Comparison of ENCODE assay signal across 10 cellular contexts in genomic region chr3:48662140-48662752, GRCh38. TPM values are rescaled to one million over a fixed set of nuclear protein-coding genes. Genes with fewer than 3 reads are reported as not detected.
DNase-seq lines count a peak whose midpoint lies in the region; ATAC-seq, FAIRE-seq and TF ChIP-seq lines count a peak whose summit lies in the region.
"Had no signal": no experiment of that assay in that cellular context is flagged by ENCODE, and none has a peak within 500 bp of the region (broad histone marks: within the 10 kb centered on the region; RNA-seq: fewer than 3 reads in every experiment).

No MANE protein-coding gene starts in this region.

- H3K36me3 ChIP-seq in Caco-2 (ENCODE audit: control insufficient read depth, insufficient read depth, low read length) (peaks cover 7% of the 10 kb centered on the region), psoas muscle (ENCODE audit: insufficient read depth in 1 of 2, low read depth in 1 of 2) (no peaks in the 10 kb centered on the region)

- H3K4me1 Mint-ChIP-seq in Caco-2 (ENCODE audit: low read depth, unreplicated experiment) (peaks cover 5% of the 10 kb centered on the region), osteocyte (ENCODE audit: unreplicated experiment) (peaks cover 17% of the 10 kb centered on the region)

- TF ChIP-seq CTCF in Caco-2 (IDR thresholded peaks at IDR 0.05; ENCODE audit: insufficient read depth in 1 of 2, low read depth in 1 of 2, low read length in 1 of 2, severe bottlenecking in 1 of 2, unreplicated experiment in 1 of 2): no peak
- no peak for TF ChIP-seq CTCF in dorsolateral prefrontal cortex (IDR thresholded peaks at IDR 0.05 in 54 of 56, conservative IDR thresholded peaks at IDR 0.05 in 2 of 56; ENCODE audit: low read depth in 1 of 56, partially characterized antibody in 56 of 56)
- no peak for TF ChIP-seq CTCF in osteocyte (IDR thresholded peaks at IDR 0.05)
- TF ChIP-seq CTCF in psoas muscle (IDR thresholded peaks at IDR 0.05): no peak

- no peaks in the 10 kb centered on the region for H3K27me3 ChIP-seq in Caco-2 (replicated peaks; ENCODE audit: control insufficient read depth, insufficient read depth, low read length)
- peaks cover 0 to 5% (median 0%) of the 10 kb centered on the region in 45 donors for H3K27me3 ChIP-seq in dorsolateral prefrontal cortex
- peaks cover 0 to 47% (median 21%) of the 10 kb centered on the region in 3 donors for H3K27me3 ChIP-seq in psoas muscle (ENCODE audit: insufficient read depth in 3 of 3, low read length in 2 of 3)

- WGBS in psoas muscle, 3 donors: 2 to 4% (median 3%) methylated on average over 25 to 47 of the region's 47 CpGs

- H3K4me3 ChIP-seq in Caco-2 (ENCODE audit: low read depth, low read length) (peak overlapping the region; percentile 65), dorsolateral prefrontal cortex (peak overlapping the region; percentile 48 to 89 (median 71)), psoas muscle (no peak overlapping the region)
- H3K4me3 ChIP-seq in Jurkat, Clone E6-1 (ENCODE audit: low read length): peak overlapping the region; percentile 47

- ATAC-seq in psoas muscle: no peak

- H3K9me3 Mint-ChIP-seq in Caco-2 (ENCODE audit: unreplicated experiment) (no peaks in the 10 kb centered on the region), osteocyte (ENCODE audit: unreplicated experiment) (no peaks in the 10 kb centered on the region)
- H3K9me3 Mint-ChIP-seq: dendritic cell treated with granulocyte-macrophage colony-stimulating factor and Interleukin-4, amounts not matched to agents 40 ng/mL and 50 ng/mL, for 4 days had no signal

- POLR2A ChIA-PET in Caco-2 (lab: Charles Lee): interaction anchor here (0.8 to 2.7 kb wide), 7 partner anchors 24 to 432 kb away, joined by 3 to 14 read pairs (median 5); partner anchors contain the start of genes IP6K2, NCKIPSD, NDUFAF3 and PFKFB4

- H3K36me3 Mint-ChIP-seq in Caco-2 (ENCODE audit: insufficient read depth, unreplicated experiment) (peaks cover 75% of the 10 kb centered on the region), osteocyte (ENCODE audit: unreplicated experiment) (peaks cover 5% of the 10 kb centered on the region)

- DNase-seq in Caco-2 (peak in 1 of 2 experiments; percentile 21), dorsolateral prefrontal cortex (peak in 3 of 10 donors; percentile 18 to 44 (median 31)), osteocyte (ENCODE audit: extremely low spot score, unreplicated experiment) (no peak), psoas muscle (no peak), A172 (ENCODE audit: low spot score) (no peak), NCI-H2171 (lab: John Stamatoyannopoulos, UW) (no peak), HTR-8/SVneo (ENCODE audit: insufficient read length, low spot score) (no peak)
- DNase-seq in Jurkat, Clone E6-1 (ENCODE audit: low read depth, low spot score): no peak

- H3K4me1 ChIP-seq in Caco-2 (peaks cover 10% of the 10 kb centered on the region), psoas muscle (peaks cover 19% of the 10 kb centered on the region)

- H3K27me3 Mint-ChIP-seq in Caco-2 (ENCODE audit: insufficient read depth, unreplicated experiment) (no peaks in the 10 kb centered on the region), osteocyte (ENCODE audit: unreplicated experiment) (no peaks in the 10 kb centered on the region)

- H3K4me3 Mint-ChIP-seq in Caco-2 (ENCODE audit: unreplicated experiment): peak overlapping the region; percentile 93
- H3K4me3 Mint-ChIP-seq in osteocyte (ENCODE audit: unreplicated experiment): peak overlapping the region; percentile 65

- CTCF ChIA-PET in Caco-2 (lab: Charles Lee): interaction anchor here (0.9 to 2.1 kb wide), 3 partner anchors 27 to 435 kb away, joined by 3 to 7 read pairs (median 7); partner anchors contain the start of gene SLC26A6

- TSS peak; percentile 1 for BruUV-seq in Caco-2 (replicated peaks; lab: Mats Ljungman, UMichigan)

- FAIRE-seq in HTR-8/SVneo (lab: Jason Lieb, UNC): no peak

- H3K27ac Mint-ChIP-seq in Caco-2 (ENCODE audit: unreplicated experiment): peak overlapping the region; percentile 99
- H3K27ac Mint-ChIP-seq in osteocyte (ENCODE audit: unreplicated experiment): no peak overlapping the region

- peak overlapping the region in 31 of 59 donors; percentile 28 to 95 (median 87) for H3K27ac ChIP-seq in dorsolateral prefrontal cortex
- no peak overlapping the region for H3K27ac ChIP-seq in psoas muscle

- no peaks in the 10 kb centered on the region for H3K9me3 ChIP-seq in Caco-2
- no peaks in the 10 kb centered on the region for H3K9me3 ChIP-seq in psoas muscle

- intact Hi-C loops in Caco-2 (cut with micrococcal nuclease; ENCODE audit: unreplicated experiment) (loop anchor here (2.0 to 10.0 kb wide), 3 partner anchors 53 to 197 kb away; partner anchors contain the start of genes PFKFB4 and UQCRC1), dorsolateral prefrontal cortex (cut with DNase I) (loop anchor here (5.0 to 10.0 kb wide), 2 partner anchors 50 to 107 kb away; partner anchors contain the start of gene PFKFB4 (in 1 of the 2)), psoas muscle (cut with DNase I) (no loop called here)

RNA-seq across cellular contexts. Expression of gene CELSR3, which starts 0.4 kb away (rescaled TPM):
- 35.4 and 39.0 TPM in 2 replicates for total RNA-seq in Caco-2 (2022)
- polyA plus RNA-seq in Jurkat, Clone E6-1 (2012; ENCODE audit: insufficient read depth, insufficient read length): 12.6 TPM
- 10 to 100 TPM; 21.5 to 68.6 (median 39.9) TPM for total RNA-seq in dorsolateral prefrontal cortex
- total RNA-seq in osteocyte: 7.1 and 7.4 TPM in 2 replicates
- under 1 TPM; 0.04 to 0.19 (median 0.09) TPM for total RNA-seq in psoas muscle
- under 1 TPM; 0.06 to 0.21 (median 0.16) TPM for polyA plus RNA-seq in psoas muscle
- 4.9 and 5.8 TPM in 2 replicates for total RNA-seq in A172 (2014; rRNA removed; shearing (Covaris generic))

RNA-seq across cellular contexts. Expression of gene NCKIPSD, which starts 23.5 kb away (rescaled TPM):
- total RNA-seq in Caco-2 (2022): 30.1 and 30.2 TPM in 2 replicates
- polyA plus RNA-seq in Jurkat, Clone E6-1 (2012; ENCODE audit: insufficient read depth, insufficient read length): 34.8 TPM
- 100 to 1,000 TPM in 69 of 120 experiments, 10 to 100 TPM in 51; 66.3 to 147 (median 103) TPM for total RNA-seq in dorsolateral prefrontal cortex
- total RNA-seq in osteocyte: 26.3 and 27.2 TPM in 2 replicates
- total RNA-seq in psoas muscle: 1 to 10 TPM; 5.9 to 8.6 (median 7.5) TPM
- polyA plus RNA-seq in psoas muscle: 1 to 10 TPM; 5.9 to 7.0 (median 6.0) TPM
- total RNA-seq in A172 (2014; rRNA removed; shearing (Covaris generic)): 23.6 and 37.7 TPM in 2 replicates

RNA-seq across cellular contexts. Expression of gene SLC26A6, which starts 27.0 kb away (rescaled TPM):
- 54.7 and 59.4 TPM in 2 replicates for total RNA-seq in Caco-2 (2022)
- polyA plus RNA-seq in Jurkat, Clone E6-1 (2012; ENCODE audit: insufficient read depth, insufficient read length): 38.6 TPM
- total RNA-seq in dorsolateral prefrontal cortex: 10 to 100 TPM in 97 of 120 experiments, 1 to 10 TPM in 23; 5.6 to 28.6 (median 13.1) TPM
- 63.8 and 66.2 TPM in 2 replicates for total RNA-seq in osteocyte
- 10 to 100 TPM in 1 of 4 donors, 1 to 10 TPM in 3; 5.6 to 13.0 (median 6.6) TPM for total RNA-seq in psoas muscle
- 10 to 100 TPM in 1 of 3 donors, 1 to 10 TPM in 2; 4.5 to 10.5 (median 6.0) TPM for polyA plus RNA-seq in psoas muscle
- 16.9 and 17.5 TPM in 2 replicates for total RNA-seq in A172 (2014; rRNA removed; shearing (Covaris generic))

RNA-seq across cellular contexts. Expression of gene TMEM89, which starts 40.7 kb away (rescaled TPM):
- total RNA-seq in Caco-2 (2022) (not detected in 2 replicates), dorsolateral prefrontal cortex (not detected), osteocyte (not detected in 2 replicates), psoas muscle (not detected)
- not detected for polyA plus RNA-seq in Jurkat, Clone E6-1 (2012; ENCODE audit: insufficient read depth, insufficient read length)
- not detected for polyA plus RNA-seq in psoas muscle
- not detected in 2 replicates for total RNA-seq in A172 (2014; rRNA removed; shearing (Covaris generic))
- total RNA-seq: lower leg skin had no signal

RNA-seq across cellular contexts. Expression of gene UQCRC1, which starts 52.8 kb away (rescaled TPM):
- total RNA-seq in Caco-2 (2022): 278 and 283 TPM in 2 replicates
- polyA plus RNA-seq in Jurkat, Clone E6-1 (2012; ENCODE audit: insufficient read depth, insufficient read length): 481 TPM
- 100 to 1,000 TPM in 119 of 120 experiments, 10 to 100 TPM in 1; 75.3 to 310 (median 207) TPM for total RNA-seq in dorsolateral prefrontal cortex
- 201 and 202 TPM in 2 replicates for total RNA-seq in osteocyte
- 100 to 1,000 TPM; 466 to 704 (median 587) TPM for total RNA-seq in psoas muscle
- 100 to 1,000 TPM; 499 to 719 (median 685) TPM for polyA plus RNA-seq in psoas muscle
- total RNA-seq in A172 (2014; rRNA removed; shearing (Covaris generic)): 485 and 565 TPM in 2 replicates

Comparison
In these comparisons a context has a peak if more than half of its experiments do, and no peak if none do; other contexts are left out.
1. intact Hi-C loops: an anchor here in Caco-2 (2.0 to 10.0 kb wide) and dorsolateral prefrontal cortex (5.0 to 10.0 kb wide); none called in psoas muscle.